In the genomic region with DNA sequence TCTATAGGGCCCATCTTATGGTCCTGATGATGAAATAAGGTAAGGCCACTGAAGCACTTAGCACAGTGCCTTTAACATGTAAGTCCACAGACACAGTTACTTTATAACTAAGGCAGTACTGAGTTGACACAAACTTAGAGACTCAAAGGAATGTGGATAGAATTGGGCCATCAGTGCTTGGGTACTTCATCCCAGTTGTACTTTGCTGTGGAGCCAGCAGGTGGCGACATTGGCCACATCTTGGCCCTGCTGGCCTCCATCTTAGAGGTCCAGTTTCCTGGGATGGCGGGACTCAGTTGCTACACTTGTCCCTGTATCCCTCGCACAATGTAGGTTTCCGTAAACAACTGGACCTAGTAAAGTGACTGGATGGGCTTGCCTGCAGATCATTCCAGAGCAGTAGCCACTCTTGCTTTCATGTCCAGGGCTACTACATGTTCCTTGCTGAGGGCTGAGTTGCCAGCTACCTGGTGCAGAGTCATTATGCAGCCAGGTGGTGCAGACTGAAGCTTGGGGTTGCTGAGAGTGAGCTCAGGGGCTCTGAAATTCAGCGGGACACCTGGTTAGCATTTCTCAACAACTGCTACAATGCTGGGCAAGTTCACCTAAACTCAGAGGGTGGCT, we compare ENCODE assay signal across 1 cellular context.
TF ChIP-seq lines count a peak whose summit lies in the region.

No MANE protein-coding gene starts in this region.

TF ChIP-seq in GM23338, 12 proteins besides CTCF, POLR2A, EP300 and RAD21:
- TF ChIP-seq, protein P1, sequence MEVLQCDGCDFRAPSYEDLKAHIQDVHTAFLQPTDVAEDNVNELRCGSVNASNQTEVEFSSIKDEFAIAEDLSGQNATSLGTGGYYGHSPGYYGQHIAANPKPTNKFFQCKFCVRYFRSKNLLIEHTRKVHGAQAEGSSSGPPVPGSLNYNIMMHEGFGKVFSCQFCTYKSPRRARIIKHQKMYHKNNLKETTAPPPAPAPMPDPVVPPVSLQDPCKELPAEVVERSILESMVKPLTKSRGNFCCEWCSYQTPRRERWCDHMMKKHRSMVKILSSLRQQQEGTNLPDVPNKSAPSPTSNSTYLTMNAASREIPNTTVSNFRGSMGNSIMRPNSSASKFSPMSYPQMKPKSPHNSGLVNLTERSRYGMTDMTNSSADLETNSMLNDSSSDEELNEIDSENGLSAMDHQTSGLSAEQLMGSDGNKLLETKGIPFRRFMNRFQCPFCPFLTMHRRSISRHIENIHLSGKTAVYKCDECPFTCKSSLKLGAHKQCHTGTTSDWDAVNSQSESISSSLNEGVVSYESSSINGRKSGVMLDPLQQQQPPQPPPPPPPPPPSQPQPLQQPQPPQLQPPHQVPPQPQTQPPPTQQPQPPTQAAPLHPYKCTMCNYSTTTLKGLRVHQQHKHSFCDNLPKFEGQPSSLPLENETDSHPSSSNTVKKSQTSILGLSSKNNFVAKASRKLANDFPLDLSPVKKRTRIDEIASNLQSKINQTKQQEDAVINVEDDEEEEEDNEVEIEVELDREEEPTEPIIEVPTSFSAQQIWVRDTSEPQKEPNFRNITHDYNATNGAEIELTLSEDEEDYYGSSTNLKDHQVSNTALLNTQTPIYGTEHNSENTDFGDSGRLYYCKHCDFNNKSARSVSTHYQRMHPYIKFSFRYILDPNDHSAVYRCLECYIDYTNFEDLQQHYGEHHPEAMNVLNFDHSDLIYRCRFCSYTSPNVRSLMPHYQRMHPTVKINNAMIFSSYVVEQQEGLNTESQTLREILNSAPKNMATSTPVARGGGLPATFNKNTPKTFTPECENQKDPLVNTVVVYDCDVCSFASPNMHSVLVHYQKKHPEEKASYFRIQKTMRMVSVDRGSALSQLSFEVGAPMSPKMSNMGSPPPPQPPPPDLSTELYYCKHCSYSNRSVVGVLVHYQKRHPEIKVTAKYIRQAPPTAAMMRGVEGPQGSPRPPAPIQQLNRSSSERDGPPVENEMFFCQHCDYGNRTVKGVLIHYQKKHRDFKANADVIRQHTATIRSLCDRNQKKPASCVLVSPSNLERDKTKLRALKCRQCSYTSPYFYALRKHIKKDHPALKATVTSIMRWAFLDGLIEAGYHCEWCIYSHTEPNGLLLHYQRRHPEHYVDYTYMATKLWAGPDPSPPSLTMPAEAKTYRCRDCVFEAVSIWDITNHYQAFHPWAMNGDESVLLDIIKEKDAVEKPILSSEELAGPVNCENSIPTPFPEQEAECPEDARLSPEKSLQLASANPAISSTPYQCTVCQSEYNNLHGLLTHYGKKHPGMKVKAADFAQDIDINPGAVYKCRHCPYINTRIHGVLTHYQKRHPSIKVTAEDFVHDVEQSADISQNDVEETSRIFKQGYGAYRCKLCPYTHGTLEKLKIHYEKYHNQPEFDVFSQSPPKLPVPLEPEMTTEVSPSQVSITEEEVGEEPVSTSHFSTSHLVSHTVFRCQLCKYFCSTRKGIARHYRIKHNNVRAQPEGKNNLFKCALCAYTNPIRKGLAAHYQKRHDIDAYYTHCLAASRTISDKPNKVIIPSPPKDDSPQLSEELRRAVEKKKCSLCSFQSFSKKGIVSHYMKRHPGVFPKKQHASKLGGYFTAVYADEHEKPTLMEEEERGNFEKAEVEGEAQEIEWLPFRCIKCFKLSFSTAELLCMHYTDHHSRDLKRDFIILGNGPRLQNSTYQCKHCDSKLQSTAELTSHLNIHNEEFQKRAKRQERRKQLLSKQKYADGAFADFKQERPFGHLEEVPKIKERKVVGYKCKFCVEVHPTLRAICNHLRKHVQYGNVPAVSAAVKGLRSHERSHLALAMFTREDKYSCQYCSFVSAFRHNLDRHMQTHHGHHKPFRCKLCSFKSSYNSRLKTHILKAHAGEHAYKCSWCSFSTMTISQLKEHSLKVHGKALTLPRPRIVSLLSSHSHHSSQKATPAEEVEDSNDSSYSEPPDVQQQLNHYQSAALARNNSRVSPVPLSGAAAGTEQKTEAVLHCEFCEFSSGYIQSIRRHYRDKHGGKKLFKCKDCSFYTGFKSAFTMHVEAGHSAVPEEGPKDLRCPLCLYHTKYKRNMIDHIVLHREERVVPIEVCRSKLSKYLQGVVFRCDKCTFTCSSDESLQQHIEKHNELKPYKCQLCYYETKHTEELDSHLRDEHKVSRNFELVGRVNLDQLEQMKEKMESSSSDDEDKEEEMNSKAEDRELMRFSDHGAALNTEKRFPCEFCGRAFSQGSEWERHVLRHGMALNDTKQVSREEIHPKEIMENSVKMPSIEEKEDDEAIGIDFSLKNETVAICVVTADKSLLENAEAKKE (CRISPR knock-in tag; IDR thresholded peaks at IDR 0.05): no peak
- TF ChIP-seq ZNF114 (CRISPR knock-in tag; IDR thresholded peaks at IDR 0.05): peak; percentile 58; the same call in 1 of the 2 replicates
